In genomic region chr15:74172751-74173544, GRCh38 we compare ENCODE assay signal across 11 cellular contexts. TPM values are rescaled to one million over a fixed set of nuclear protein-coding genes. Genes with fewer than 3 reads are reported as not detected.
A peak's percentile ranks its signal among the peaks of the same experiment; 100 is the strongest.
DNase-seq lines count a peak whose midpoint lies in the region; ATAC-seq and TF ChIP-seq lines count a peak whose summit lies in the region.
"Had no signal": no experiment of that assay in that cellular context is flagged by ENCODE, and none has a peak within 500 bp of the region (broad histone marks: within the 10 kb centered on the region; RNA-seq: fewer than 3 reads in every experiment).

No MANE protein-coding gene starts in this region.

- peak; percentile 11; the same call in 1 of the 2 replicates for TF ChIP-seq CTCF in BJ (IDR thresholded peaks at IDR 0.05; ENCODE audit: insufficient read depth, low read depth, low read length)
- TF ChIP-seq CTCF in adrenal gland (IDR thresholded peaks at IDR 0.05): no peak
- no peak for TF ChIP-seq CTCF in left ventricle myocardium inferior (IDR thresholded peaks at IDR 0.05; ENCODE audit: borderline replicate concordance)
- TF ChIP-seq CTCF in CD14-positive monocyte (IDR thresholded peaks at IDR 0.05): no peak

- H3K4me3 ChIP-seq in BJ (ENCODE audit: low read depth, low read length): no peak overlapping the region
- H3K4me3 ChIP-seq in adrenal gland: no peak overlapping the region
- peak overlapping the region; percentile 60 for H3K4me3 ChIP-seq in left ventricle myocardium inferior

- no peaks in the 10 kb centered on the region for H3K9me3 ChIP-seq in adrenal gland (replicated peaks in 1 of 3)
- H3K9me3 ChIP-seq in left ventricle myocardium inferior (replicated peaks): no peaks in the 10 kb centered on the region

- no peaks in the 10 kb centered on the region for H3K36me3 Mint-ChIP-seq in CD14-positive monocyte

- DNase-seq in BJ (ENCODE audit: low read depth) (no peak), adrenal gland (peak in 5 of 7 donors; percentile 32 to 59 (median 47)), left ventricle myocardium inferior (peak; percentile 82), posterior vena cava (ENCODE audit: low spot score) (peak; percentile 91), CD14-positive monocyte (ENCODE audit: low spot score) (no peak), activated gamma-delta T cell (lab: John Stamatoyannopoulos, UW) (no peak), NCI-H226 (no peak)
- DNase-seq: DND-41; stimulated activated CD4-positive, alpha-beta T cell treated with anti-CD3 and anti-CD28 coated beads, Interleukin-12 subunit alpha, Interleukin-12 subunit beta, amount 100 ng/mL, for 4 hours had no signal

- H3K4me3 Mint-ChIP-seq in CD14-positive monocyte: no peak overlapping the region
- H3K4me3 Mint-ChIP-seq: T-helper 1 cell treated with Interleukin-12 subunit alpha and Interleukin-12 subunit beta and Interleukin-4 antibody, amounts not matched to agents 30 μg/mL and 1 μg/mL, for 36 hours had no signal

- CTCF ChIA-PET in BJ (lab: Yijun Ruan, JAX): interaction anchor here (0.7 to 2.1 kb wide), 9 partner anchors 16 to 147 kb away, joined by 3 to 5 read pairs (median 3); no protein-coding TSS in a partner anchor

- H3K4me1 ChIP-seq in adrenal gland (replicated peaks in 1 of 2) (peaks cover 10 to 16% of the 10 kb centered on the region in 2 donors), left ventricle myocardium inferior (peaks cover 69% of the 10 kb centered on the region)

- H3K27ac Mint-ChIP-seq in CD14-positive monocyte: no peak overlapping the region
- H3K27ac Mint-ChIP-seq: T-helper 1 cell treated with Interleukin-12 subunit alpha and Interleukin-12 subunit beta and Interleukin-4 antibody, amounts not matched to agents 30 μg/mL and 1 μg/mL, for 36 hours had no signal

- H3K36me3 ChIP-seq in BJ (ENCODE audit: control insufficient read depth, insufficient read depth, low read length): no peaks in the 10 kb centered on the region; the same call in 1 of the 2 replicates
- no peaks in the 10 kb centered on the region for H3K36me3 ChIP-seq in adrenal gland (replicated peaks in 1 of 2)
- H3K36me3 ChIP-seq in left ventricle myocardium inferior: no peaks in the 10 kb centered on the region

- H3K27ac ChIP-seq in adrenal gland (peak overlapping the region in 2 of 5 donors; percentile 47 to 77), left ventricle myocardium inferior (replicated peaks) (peak overlapping the region; percentile 87)

- H3K27me3 ChIP-seq in BJ (ENCODE audit: control insufficient read depth, insufficient read depth, low read length) (peaks cover 2% of the 10 kb centered on the region; the same call in 1 of the 2 replicates), adrenal gland (no peaks in the 10 kb centered on the region), left ventricle myocardium inferior (ENCODE audit: low read depth) (no peaks in the 10 kb centered on the region)

- WGBS in adrenal gland, 4 donors: 66 to 76% (median 69%) methylated on average over 12 to 15 of the region's 15 CpGs

- intact Hi-C loops in adrenal gland (cut with DNase I) (no loop called here), left ventricle myocardium inferior (cut with micrococcal nuclease) (no loop called here), posterior vena cava (cut with DNase I) (no loop called here), CD14-positive monocyte (cut with micrococcal nuclease) (no loop called here)

- H3K9me3 Mint-ChIP-seq in CD14-positive monocyte: no peaks in the 10 kb centered on the region
- H3K9me3 Mint-ChIP-seq: T-helper 1 cell treated with Interleukin-12 subunit alpha and Interleukin-12 subunit beta and Interleukin-4 antibody, amounts not matched to agents 30 μg/mL and 1 μg/mL, for 36 hours had no signal

- POLR2A ChIA-PET in BJ (lab: Charles Lee): interaction anchor here (0.7 kb wide), 3 partner anchors 23 to 80 kb away, joined by 3 to 7 read pairs (median 3); no protein-coding TSS in a partner anchor

- ATAC-seq in HG03354 (IDR thresholded peaks at IDR 0.05; ENCODE audit: poor library complexity, severe bottlenecking, unreplicated experiment): no peak

- peaks cover 6 to 12% (median 12%) of the 10 kb centered on the region in 3 donors for H3K27me3 Mint-ChIP-seq in CD14-positive monocyte (ENCODE audit: low read depth in 3 of 3)

- no peak for TF ChIP-seq POLR2A in adrenal gland (IDR thresholded peaks at IDR 0.05)

- H3K4me1 Mint-ChIP-seq in CD14-positive monocyte: no peaks in the 10 kb centered on the region

RNA-seq across cellular contexts. Expression of gene ISLR, which starts 0.6 kb away (rescaled TPM):
- 33.7 and 64.0 TPM in 2 replicates for polyA plus RNA-seq in BJ (2011; rRNA removed)
- 17.2 and 20.8 TPM in 2 replicates for polyA minus RNA-seq in BJ (2011; rRNA and poly(A)+ RNA removed)
- total RNA-seq in adrenal gland: 10 to 100 TPM in 7 of 8 donors, 1 to 10 TPM in 1; 7.9 to 63.4 (median 35.2) TPM
- 10 to 100 TPM in 2 of 3 donors, 1 to 10 TPM in 1; 6.1 to 26.3 (median 19.2) TPM for polyA plus RNA-seq in adrenal gland
- 12.7 TPM for total RNA-seq in left ventricle myocardium inferior
- total RNA-seq in posterior vena cava: 100 to 1,000 TPM in 1 of 2 donors, 10 to 100 TPM in 1; 51.7 to 108 TPM
- not detected for polyA plus RNA-seq in CD14-positive monocyte

RNA-seq across cellular contexts. Expression of gene STRA6, which starts 29.6 kb away (rescaled TPM):
- polyA plus RNA-seq in BJ (2011; rRNA removed): 8.9 and 10.9 TPM in 2 replicates
- polyA minus RNA-seq in BJ (2011; rRNA and poly(A)+ RNA removed): 7.6 and 10.2 TPM in 2 replicates
- total RNA-seq in adrenal gland: 1 to 10 TPM in 4 of 8 donors, under 1 TPM in 2, not detected in 2; 0.22 to 4.5 (median 2.2) TPM
- polyA plus RNA-seq in adrenal gland: 10 to 100 TPM in 1 of 3 donors, 1 to 10 TPM in 2; 1.2 to 11.7 (median 9.4) TPM
- total RNA-seq in left ventricle myocardium inferior: not detected
- 1 to 10 TPM in 1 of 2 donors, not detected in 1; 1.3 TPM for total RNA-seq in posterior vena cava
- not detected for polyA plus RNA-seq in CD14-positive monocyte

RNA-seq across cellular contexts. Expression of gene ISLR2, which starts 42.6 kb away (rescaled TPM):
- 0.02 TPM in 2 replicates for polyA plus RNA-seq in BJ (2011; rRNA removed)
- 0.05 TPM in 1 of 2 replicates, not detected in the other for polyA minus RNA-seq in BJ (2011; rRNA and poly(A)+ RNA removed)
- total RNA-seq in adrenal gland: 1 to 10 TPM in 2 of 8 donors, under 1 TPM in 5, not detected in 1; 0.13 to 2.6 (median 0.50) TPM
- polyA plus RNA-seq in adrenal gland: under 1 TPM; 0.24 to 0.48 (median 0.27) TPM
- 2.6 TPM for total RNA-seq in left ventricle myocardium inferior
- total RNA-seq in posterior vena cava: under 1 TPM; 0.62 to 0.65 TPM
- polyA plus RNA-seq in CD14-positive monocyte: not detected

Comparison
In these comparisons a context has a peak if more than half of its experiments do, and no peak if none do; other contexts are left out.
1. DNase-seq: peak in adrenal gland (5 of 7), left ventricle myocardium inferior (single experiment) and posterior vena cava (single experiment); none in BJ (single experiment), CD14-positive monocyte (single experiment), activated gamma-delta T cell (single experiment) and NCI-H226 (single experiment).